Comparison of ENCODE assay signal across 25 cellular contexts in the genomic region with DNA sequence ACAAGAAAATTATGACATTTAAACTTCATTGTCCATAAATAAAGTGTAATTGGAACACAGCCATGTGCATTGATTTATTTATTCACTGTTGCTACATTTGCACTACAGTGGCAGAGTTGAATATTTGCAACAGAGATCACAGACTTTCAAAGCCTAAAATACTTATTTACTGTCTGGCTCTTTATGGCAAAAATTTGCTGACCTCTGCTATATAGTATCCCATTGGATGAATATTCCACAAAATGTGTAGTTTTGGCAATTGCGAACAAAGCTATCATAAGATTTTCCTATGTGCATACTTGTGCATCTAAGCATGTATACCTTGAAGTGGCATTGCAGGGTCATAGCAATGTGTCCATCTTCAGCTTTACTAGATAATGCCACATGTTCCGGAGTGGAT. TPM values are rescaled to one million over a fixed set of nuclear protein-coding genes. Genes with fewer than 3 reads are reported as not detected.
A peak's percentile ranks its signal among the peaks of the same experiment; 100 is the strongest.
DNase-seq lines count a peak whose midpoint lies in the region; ATAC-seq, FAIRE-seq and TF ChIP-seq lines count a peak whose summit lies in the region.
"Had no signal": no experiment of that assay in that cellular context is flagged by ENCODE, and none has a peak within 500 bp of the region (broad histone marks: within the 10 kb centered on the region; RNA-seq: fewer than 3 reads in every experiment).

No MANE protein-coding gene starts in this region.

- H2AK9ac ChIP-seq in IMR-90 (replicated peaks; ENCODE audit: low read depth, low read length, poor library complexity) = no peak overlapping the region

- 88% methylated on average over 2 of the region's 2 CpGs for WGBS in A549 (ENCODE audit: missing lambda C conversion rate)
- WGBS in IMR-90 (ENCODE audit: extremely low coverage in 2 of 2, insufficient read length in 1 of 2), 2 experiments = no CpG with 5 or more reads among the region's 2 CpGs
- WGBS in esophagus muscularis mucosa = 97% methylated on average over 2 of the region's 2 CpGs

- intact Hi-C loops in IMR-90 (cut with micrococcal nuclease) (no loop called here), esophagus muscularis mucosa (cut with DNase I) (no loop called here)

- no peak overlapping the region for H2AK5ac ChIP-seq in IMR-90 (ENCODE audit: low read depth, low read length)

- ATAC-seq in A549 (no peak), IMR-90 (ENCODE audit: low read depth) (no peak), SK-N-SH treated with all-trans-retinoic acid at 6 μM for 48 hours (peak; percentile 27; the same call in 2 of the 3 replicates), GM18498 (IDR thresholded peaks at IDR 0.05; ENCODE audit: unreplicated experiment) (no peak)
- ATAC-seq: CD8-positive, alpha-beta T cell had no signal

- POLR2A ChIA-PET in A549 (lab: Yijun Ruan, JAX) (no interaction called here), IMR-90 (lab: Charles Lee; ENCODE audit: unreplicated experiment) (no interaction called here)

- H3K79me1 ChIP-seq in IMR-90 (ENCODE audit: low read depth in 1 of 2, low read length in 2 of 2) = no peaks in the 10 kb centered on the region

- H4K8ac ChIP-seq in IMR-90 (ENCODE audit: low read depth in 2 of 2, low read length in 2 of 2) = no peak overlapping the region

- H3K9me1 ChIP-seq in IMR-90 (ENCODE audit: insufficient read depth, low read length) = no peaks in the 10 kb centered on the region

- H3K9ac ChIP-seq in IMR-90 (ENCODE audit: low read depth, low read length) = no peak overlapping the region
- H3K9ac ChIP-seq: BLaER1 treated with 17β-estradiol and CSF1 and Interleukin-3, amounts not matched to agents 10 nM and 100 nM had no signal

- H3K4me2 ChIP-seq in A549 (no peak overlapping the region), IMR-90 (ENCODE audit: low read depth, low read length) (no peak overlapping the region)
- H3K4me2 ChIP-seq: BLaER1 treated with 17β-estradiol and CSF1 and Interleukin-3, amounts not matched to agents 10 nM and 100 nM had no signal

- FAIRE-seq in A549 (lab: Jason Lieb, UNC) = peak; percentile 23
- FAIRE-seq: A204.1, D721Med, G401.6, GM12891, GM18507, GM19239 had no signal

- TF ChIP-seq RAD21 in A549 (conservative IDR thresholded peaks at IDR 0.05 in 1 of 2, IDR thresholded peaks at IDR 0.05 in 1 of 2) = no peak
- TF ChIP-seq RAD21 in IMR-90 (IDR thresholded peaks at IDR 0.05; ENCODE audit: low read length) = no peak

- no peak overlapping the region for H4K91ac ChIP-seq in IMR-90 (ENCODE audit: insufficient read depth, low read depth, low read length)

- H4K20me1 ChIP-seq in IMR-90 (ENCODE audit: insufficient read depth, low read length) = no peaks in the 10 kb centered on the region
- H4K20me1 ChIP-seq: BLaER1 treated with 17β-estradiol and CSF1 and Interleukin-3, amounts not matched to agents 10 nM and 100 nM had no signal

- H3K36me3 ChIP-seq in IMR-90 (ENCODE audit: control insufficient read depth, insufficient read depth, low read length) = no peaks in the 10 kb centered on the region
- no peaks in the 10 kb centered on the region for H3K36me3 ChIP-seq in esophagus muscularis mucosa
- H3K36me3 ChIP-seq: BLaER1 treated with 17β-estradiol and CSF1 and Interleukin-3, amounts not matched to agents 10 nM and 100 nM had no signal

- no peak overlapping the region for H3K18ac ChIP-seq in IMR-90 (ENCODE audit: low read depth, low read length)

- no peak overlapping the region for H2BK120ac ChIP-seq in IMR-90 (ENCODE audit: low read depth, low read length)

- TF ChIP-seq EP300 in A549 (IDR thresholded peaks at IDR 0.05) (no peak), esophagus muscularis mucosa (IDR thresholded peaks at IDR 0.05) (no peak)

- dilution Hi-C loops in IMR-90 (cut with HindIII; ENCODE audit: low sequenced_read_pairs, unreplicated experiment) = no loop called here

- H2BK15ac ChIP-seq in IMR-90 (ENCODE audit: low read depth, low read length) = no peak overlapping the region

- H3K4me1 ChIP-seq in A549 (no peaks in the 10 kb centered on the region), IMR-90 (ENCODE audit: control insufficient read depth, insufficient read depth, low read length) (no peaks in the 10 kb centered on the region), esophagus muscularis mucosa (no peaks in the 10 kb centered on the region)
- H3K4me1 ChIP-seq: BLaER1 treated with 17β-estradiol and CSF1 and Interleukin-3, amounts not matched to agents 10 nM and 100 nM; Caco-2 had no signal

- no peak overlapping the region for H3K56ac ChIP-seq in IMR-90 (ENCODE audit: extremely low read depth, insufficient read depth, low read length)

- no peak for TF ChIP-seq POLR2A in A549 (IDR thresholded peaks at IDR 0.05; ENCODE audit: low read length)
- TF ChIP-seq POLR2A in IMR-90 (IDR thresholded peaks at IDR 0.05; ENCODE audit: low read depth, low read length) = no peak
- TF ChIP-seq POLR2A in esophagus muscularis mucosa (IDR thresholded peaks at IDR 0.05; ENCODE audit: low read depth) = no peak

- no peak overlapping the region for H3K4ac ChIP-seq in IMR-90 (ENCODE audit: low read depth, low read length)

- in situ Hi-C loops in IMR-90 (cut with MboI; ENCODE audit: low sequenced_read_pairs) = no loop called here

- H3K27ac ChIP-seq in A549 (no peak overlapping the region), IMR-90 (ENCODE audit: insufficient read depth, low read length) (no peak overlapping the region), esophagus muscularis mucosa (replicated peaks in 1 of 4) (no peak overlapping the region)
- H3K27ac ChIP-seq: BLaER1 treated with 17β-estradiol and CSF1 and Interleukin-3, amounts not matched to agents 10 nM and 100 nM; C4-2B had no signal

- DNase-seq in A549 (ENCODE audit: low read depth in 1 of 2, low spot score in 1 of 2) = no peak
- no peak for DNase-seq in IMR-90
- peak; percentile 34 for DNase-seq in esophagus muscularis mucosa (ENCODE audit: extremely low spot score)
- DNase-seq in activated CD4-positive, alpha-beta T cell treated with anti-CD3 and anti-CD28 coated beads for 4 hours = no peak
- no peak for DNase-seq in stimulated activated naive CD4-positive, alpha-beta T cell (lab: John Stamatoyannopoulos, UW)
- no peak for DNase-seq in NCI-H1105 treated with DMSO at 0.1 percent for 48 hours (lab: John Stamatoyannopoulos, UW)
- DNase-seq: 8988T; AML-193; Caco-2; Calu3; CD4-positive, alpha-beta T cell; CD8-positive, alpha-beta T cell; DMS79 treated with DMSO at 0.1 percent for 48 hours; GF-D8 had no signal

- CTCF ChIA-PET in A549 (lab: Yijun Ruan, JAX) = no interaction called here
- CTCF ChIA-PET in IMR-90 (lab: Yijun Ruan, JAX) = no interaction called here

- H2AFZ ChIP-seq in IMR-90 (replicated peaks; ENCODE audit: low read length, poor library complexity) = no peak overlapping the region

- H3K9me3 ChIP-seq in A549 (no peaks in the 10 kb centered on the region), IMR-90 (ENCODE audit: control insufficient read depth, insufficient read depth, low read length) (no peaks in the 10 kb centered on the region), esophagus muscularis mucosa (no peaks in the 10 kb centered on the region)
- H3K9me3 ChIP-seq: BLaER1 treated with 17β-estradiol and CSF1 and Interleukin-3, amounts not matched to agents 10 nM and 100 nM; Caco-2 had no signal

- BruUV-seq in IMR-90 (replicated peaks; lab: Mats Ljungman, UMichigan) = no TSS peak

- no peak overlapping the region for H3K14ac ChIP-seq in IMR-90 (replicated peaks; ENCODE audit: low read depth, low read length)

- H4K5ac ChIP-seq in IMR-90 (ENCODE audit: low read depth, low read length) = no peak overlapping the region

- no peak overlapping the region for H2BK20ac ChIP-seq in IMR-90 (ENCODE audit: low read depth, low read length)

- H3K4me3 ChIP-seq in A549 (no peak overlapping the region), IMR-90 (ENCODE audit: insufficient read depth, low read depth, low read length) (no peak overlapping the region), esophagus muscularis mucosa (no peak overlapping the region)
- H3K4me3 ChIP-seq: BLaER1 treated with 17β-estradiol and CSF1 and Interleukin-3, amounts not matched to agents 10 nM and 100 nM had no signal

- no peak for TF ChIP-seq CTCF in A549 (IDR thresholded peaks at IDR 0.05)
- no peak for TF ChIP-seq CTCF in IMR-90 (conservative IDR thresholded peaks at IDR 0.05; ENCODE audit: low read depth, low read length)
- no peak for TF ChIP-seq CTCF in esophagus muscularis mucosa (IDR thresholded peaks at IDR 0.05)

- H3K27me3 ChIP-seq in IMR-90 (ENCODE audit: control insufficient read depth, insufficient read depth, low read length) (no peaks in the 10 kb centered on the region), esophagus muscularis mucosa (no peaks in the 10 kb centered on the region)
- H3K27me3 ChIP-seq: BLaER1 treated with 17β-estradiol and CSF1 and Interleukin-3, amounts not matched to agents 10 nM and 100 nM had no signal

- no peak overlapping the region for H2BK5ac ChIP-seq in IMR-90 (ENCODE audit: low read depth, low read length, poor library complexity, severe bottlenecking)

- H3K23ac ChIP-seq in IMR-90 (ENCODE audit: low read depth, low read length) = no peak overlapping the region

TF ChIP-seq in A549, 52 proteins besides CTCF, POLR2A, EP300 and RAD21 (continues in another document):
- TF ChIP-seq MAFK (IDR thresholded peaks at IDR 0.05; ENCODE audit: partially characterized antibody) (peak; percentile 82), HEYL (CRISPR knock-in tag; IDR thresholded peaks at IDR 0.05) (no peak)

TF ChIP-seq in IMR-90, 13 proteins besides CTCF, POLR2A, EP300 and RAD21:
- no peak for TF ChIP-seq RFX5 (IDR thresholded peaks at IDR 0.05; ENCODE audit: low read depth, low read length)
- TF ChIP-seq MAFK (IDR thresholded peaks at IDR 0.05; ENCODE audit: low read depth, low read length) = peak; percentile 80

TF ChIP-seq in SK-N-SH treated with all-trans-retinoic acid at 6 μM for 48 hours, 23 proteins besides CTCF, POLR2A, EP300 and RAD21 (continues in another document):
- TF ChIP-seq BACH2 (CRISPR knock-in tag; IDR thresholded peaks at IDR 0.05; ENCODE audit: borderline replicate concordance) = no peak
- TF ChIP-seq TOX (CRISPR knock-in tag; IDR thresholded peaks at IDR 0.05; ENCODE audit: borderline replicate concordance) = no peak

RNA-seq across cellular contexts. Expression of a gene that starts 32.1 kb away (rescaled TPM):
- 0.03 and 0.05 TPM in 2 replicates for polyA plus RNA-seq in A549 (2011; rRNA removed)
- polyA plus RNA-seq in A549 (2012; cell fraction: cytosol; rRNA removed) = 0.07 and 0.09 TPM in 2 replicates
- 0.05 and 0.06 TPM in 2 replicates for polyA plus RNA-seq in A549 (2012; cell fraction: nucleus; rRNA removed)
- polyA plus RNA-seq in A549 (2017; fragmentation: RNase III; extraction: RNeasy Plus Mini Kit Qiagen cat#74134 plus additional on column Dnase treatment) = 0.20 to 0.30 TPM (median 0.22 TPM) in 3 replicates
- 0.12 and 0.15 TPM in 2 replicates for polyA minus RNA-seq in A549 (2011; rRNA and poly(A)+ RNA removed)
- total RNA-seq in IMR-90 (2012; rRNA removed) = 2.2 and 2.8 TPM in 2 replicates
- polyA plus RNA-seq in IMR-90 (2012; rRNA removed) = 1.1 and 1.5 TPM in 2 replicates
- 0.55 and 0.76 TPM in 2 replicates for polyA plus RNA-seq in IMR-90 (2012; cell fraction: cytosol; rRNA removed)
- polyA plus RNA-seq in IMR-90 (2012; cell fraction: nucleus; rRNA removed; ENCODE audit: low replicate concordance) = 0.38 and 1.0 TPM in 2 replicates
- 1 to 10 TPM; 4.0 to 6.7 (median 5.8) TPM for total RNA-seq in esophagus muscularis mucosa
- total RNA-seq: B cell; Caco-2; CD4-positive, alpha-beta T cell; CD8-positive, alpha-beta T cell had no signal
